In the genomic region with DNA sequence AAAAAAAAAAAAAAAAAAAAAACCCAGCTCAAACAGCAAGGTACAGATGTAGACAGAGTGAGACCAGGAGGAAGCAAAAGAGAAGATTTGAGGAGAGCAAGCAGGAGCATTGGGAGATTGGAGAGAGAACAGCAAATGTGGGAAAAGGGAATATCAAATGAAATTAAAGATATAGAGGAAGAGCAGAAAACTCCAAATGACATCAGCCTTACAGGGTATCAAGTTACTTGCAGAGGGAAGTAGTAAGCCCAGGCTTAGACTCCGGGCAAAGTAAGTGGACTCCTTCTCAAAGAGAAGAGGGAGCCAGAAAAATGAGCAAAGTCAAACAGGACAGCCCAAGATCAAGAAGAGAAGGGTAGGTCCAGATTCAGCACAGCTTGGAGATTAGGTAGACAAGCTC, we compare ENCODE assay signal across 1 cellular context.
TF ChIP-seq lines count a peak whose summit lies in the region.

No MANE protein-coding gene starts in this region.

TF ChIP-seq in A549, 52 proteins besides CTCF, POLR2A, EP300 and RAD21 (continued from another document):
- TF ChIP-seq, protein P1, sequence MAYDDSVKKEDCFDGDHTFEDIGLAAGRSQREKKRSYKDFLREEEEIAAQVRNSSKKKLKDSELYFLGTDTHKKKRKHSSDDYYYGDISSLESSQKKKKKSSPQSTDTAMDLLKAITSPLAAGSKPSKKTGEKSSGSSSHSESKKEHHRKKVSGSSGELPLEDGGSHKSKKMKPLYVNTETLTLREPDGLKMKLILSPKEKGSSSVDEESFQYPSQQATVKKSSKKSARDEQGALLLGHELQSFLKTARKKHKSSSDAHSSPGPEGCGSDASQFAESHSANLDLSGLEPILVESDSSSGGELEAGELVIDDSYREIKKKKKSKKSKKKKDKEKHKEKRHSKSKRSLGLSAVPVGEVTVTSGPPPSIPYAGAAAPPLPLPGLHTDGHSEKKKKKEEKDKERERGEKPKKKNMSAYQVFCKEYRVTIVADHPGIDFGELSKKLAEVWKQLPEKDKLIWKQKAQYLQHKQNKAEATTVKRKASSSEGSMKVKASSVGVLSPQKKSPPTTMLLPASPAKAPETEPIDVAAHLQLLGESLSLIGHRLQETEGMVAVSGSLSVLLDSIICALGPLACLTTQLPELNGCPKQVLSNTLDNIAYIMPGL (CRISPR knock-in tag; IDR thresholded peaks at IDR 0.05; ENCODE audit: borderline replicate concordance), result no peak
- TF ChIP-seq MAZ (IDR thresholded peaks at IDR 0.05; ENCODE audit: borderline replicate concordance, low read depth, low read length) (no peak), KDM5A (IDR thresholded peaks at IDR 0.05) (no peak)
- TF ChIP-seq, protein P2, sequence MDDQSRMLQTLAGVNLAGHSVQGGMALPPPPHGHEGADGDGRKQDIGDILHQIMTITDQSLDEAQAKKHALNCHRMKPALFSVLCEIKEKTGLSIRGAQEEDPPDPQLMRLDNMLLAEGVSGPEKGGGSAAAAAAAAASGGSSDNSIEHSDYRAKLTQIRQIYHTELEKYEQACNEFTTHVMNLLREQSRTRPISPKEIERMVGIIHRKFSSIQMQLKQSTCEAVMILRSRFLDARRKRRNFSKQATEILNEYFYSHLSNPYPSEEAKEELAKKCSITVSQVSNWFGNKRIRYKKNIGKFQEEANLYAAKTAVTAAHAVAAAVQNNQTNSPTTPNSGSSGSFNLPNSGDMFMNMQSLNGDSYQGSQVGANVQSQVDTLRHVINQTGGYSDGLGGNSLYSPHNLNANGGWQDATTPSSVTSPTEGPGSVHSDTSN (IDR thresholded peaks at IDR 0.05), result no peak
